In genomic region chr4:14222630-14223029, GRCh38 we compare ENCODE assay signal across 12 cellular contexts.
DNase-seq lines count a peak whose midpoint lies in the region; ATAC-seq lines count a peak whose summit lies in the region.
"Had no signal": no experiment of that assay in that cellular context is flagged by ENCODE, and none has a peak within 500 bp of the region (broad histone marks: within the 10 kb centered on the region; RNA-seq: fewer than 3 reads in every experiment).

No MANE protein-coding gene starts in this region.

- intact Hi-C loops in Right ventricle myocardium inferior (cut with DNase I) (loop anchor here (10.0 kb wide), 1 partner anchor 142 kb away; no protein-coding TSS in a partner anchor), cardiac septum (cut with DNase I) (no loop called here), left cardiac atrium (cut with DNase I) (no loop called here), sciatic nerve (cut with DNase I) (no loop called here)

- peak; percentile 68 for DNase-seq in Right ventricle myocardium inferior (ENCODE audit: missing footprints)
- no peak for DNase-seq in cardiac septum (ENCODE audit: low spot score)
- DNase-seq in left cardiac atrium: peak; percentile 35
- peak; percentile 66 for DNase-seq in mucosa of gallbladder (ENCODE audit: low spot score)
- DNase-seq in NCI-H524 (lab: John Stamatoyannopoulos, UW): no peak
- DNase-seq in sciatic nerve (ENCODE audit: low spot score): no peak
- DNase-seq in NCI-H82 treated with DMSO at 0.1 percent for 48 hours (lab: John Stamatoyannopoulos, UW; ENCODE audit: unreplicated experiment): no peak
- DNase-seq: Caco-2; CD8-positive, alpha-beta memory T cell; DND-41; GF-D8 had no signal

- ATAC-seq in Right ventricle myocardium inferior (peak; percentile 94), left cardiac atrium (peak; percentile 74 to 90), sciatic nerve (no peak), HG03520 (IDR thresholded peaks at IDR 0.05; ENCODE audit: unreplicated experiment) (no peak)

Comparison
In these comparisons a context has a peak if more than half of its experiments do, and no peak if none do; other contexts are left out.
1. DNase-seq: peak in Right ventricle myocardium inferior (single experiment), left cardiac atrium (single experiment) and mucosa of gallbladder (single experiment); none in cardiac septum (single experiment), NCI-H524 (0 of 2), sciatic nerve (single experiment) and NCI-H82 treated with DMSO at 0.1 percent for 48 hours (single experiment).
2. ATAC-seq: peak in Right ventricle myocardium inferior (single experiment) and left cardiac atrium (2 of 2); none in sciatic nerve (single experiment) and HG03520 (single experiment).